ENCODE assay signal across 9 cellular contexts in the genomic region with DNA sequence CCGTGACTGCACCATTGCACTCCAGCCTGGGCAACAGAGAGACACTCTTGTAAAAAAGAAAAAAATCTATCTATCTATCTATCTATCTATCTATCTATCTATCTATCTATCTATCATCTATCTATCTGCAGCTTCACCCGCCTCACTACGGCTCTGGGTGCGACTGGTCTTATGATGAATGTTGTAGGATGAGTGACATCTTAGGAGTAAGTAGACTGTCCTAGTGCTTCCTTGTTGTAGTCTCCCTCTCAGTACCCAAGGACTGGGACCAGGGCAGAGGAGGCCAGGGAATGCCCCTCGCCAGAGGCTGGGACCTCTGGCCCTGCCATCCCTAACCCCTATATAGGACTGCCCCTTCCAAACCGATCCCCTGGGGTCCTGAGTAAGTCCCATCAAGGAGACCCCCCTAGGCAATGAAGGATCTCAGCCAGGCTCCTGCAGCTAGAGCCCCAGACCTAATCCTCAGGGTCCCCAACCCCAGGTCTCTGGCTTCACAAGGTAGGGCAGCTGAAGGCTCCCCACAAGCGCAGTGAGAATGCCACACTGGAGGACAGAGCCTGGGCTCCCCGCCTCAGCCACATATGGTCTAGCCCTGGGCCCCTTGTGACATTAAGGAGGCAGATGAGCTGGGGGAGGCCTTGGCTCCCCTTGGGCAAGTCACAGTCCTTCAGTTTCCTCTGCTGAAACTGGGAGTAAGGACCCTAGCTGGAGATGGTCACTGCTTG. TPM values are rescaled to one million over a fixed set of nuclear protein-coding genes. Genes with fewer than 3 reads are reported as not detected.
DNase-seq lines count a peak whose midpoint lies in the region; ATAC-seq, FAIRE-seq and TF ChIP-seq lines count a peak whose summit lies in the region.
"Had no signal": no experiment of that assay in that cellular context is flagged by ENCODE, and none has a peak within 500 bp of the region (broad histone marks: within the 10 kb centered on the region; RNA-seq: fewer than 3 reads in every experiment).

No MANE protein-coding gene starts in this region.

- H2BK12ac ChIP-seq in H1 (ENCODE audit: low read depth, low read length): 0 out of 2 replicates have a peak overlapping the region, but pooled peaks have one; percentile 29

- peaks cover 11 to 25% of the 10 kb centered on the region in 2 experiments for H3K79me2 ChIP-seq in H1 (ENCODE audit: control insufficient read depth in 1 of 2, insufficient read depth in 2 of 2, low read length in 2 of 2)

- TF ChIP-seq CTCF in Calu3 (IDR thresholded peaks at IDR 0.05; ENCODE audit: unreplicated experiment): no peak
- TF ChIP-seq CTCF in RWPE1 (conservative IDR thresholded peaks at IDR 0.05; ENCODE audit: low read depth): no peak
- TF ChIP-seq CTCF in H1 (IDR thresholded peaks at IDR 0.05; ENCODE audit: control extremely low read depth in 1 of 3, insufficient read depth in 1 of 3, low read depth in 1 of 3, low read length in 3 of 3): no peak
- TF ChIP-seq CTCF in progenitor cell of endocrine pancreas (IDR thresholded peaks at IDR 0.05; ENCODE audit: unreplicated experiment): no peak

- no peak for FAIRE-seq in H1 (lab: Jason Lieb, UNC)
- FAIRE-seq: bronchial epithelial cell had no signal

- CTCF ChIA-PET in Calu3 (lab: Charles Lee) (interaction anchor here (0.7 to 1.3 kb wide), 4 partner anchors 16 to 218 kb away, joined by 3 to 6 read pairs (median 4); no protein-coding TSS in a partner anchor), RWPE1 (lab: Yijun Ruan, JAX) (interaction anchor here (0.7 to 1.2 kb wide), 3 partner anchors 18 to 385 kb away, joined by 3 to 5 read pairs (median 3); no protein-coding TSS in a partner anchor), H1 (lab: Charles Lee; ENCODE audit: partially characterized antibody) (interaction anchor here (0.9 to 2.6 kb wide), 21 partner anchors 9 to 563 kb away, joined by 3 to 12 read pairs (median 4); no protein-coding TSS in a partner anchor)

- no peak overlapping the region for H4K5ac ChIP-seq in H1 (ENCODE audit: insufficient read length, low read depth, low read length)

- POLR2A ChIA-PET in RWPE1 (lab: Yijun Ruan, JAX; ENCODE audit: low non-redundant PET): no interaction called here
- POLR2A ChIA-PET in H1 (lab: Charles Lee; ENCODE audit: partially characterized antibody): interaction anchor here (0.7 to 3.9 kb wide), 11 partner anchors 8 to 195 kb away, joined by 3 to 20 read pairs (median 4); a partner anchor contains a TSS

- no peak overlapping the region for H3K4me3 ChIP-seq in H1 (ENCODE audit: extremely low read depth in 1 of 4, insufficient read depth in 2 of 4, low read depth in 3 of 4, low read length in 4 of 4)

- H3K4me3 Mint-ChIP-seq in Calu3 (ENCODE audit: low read depth, unreplicated experiment) (peak overlapping the region; percentile 82), progenitor cell of endocrine pancreas (ENCODE audit: low read depth) (peak overlapping the region; percentile 91)

- DNase-seq in Calu3: no peak
- no peak for DNase-seq in RWPE1 (ENCODE audit: low spot score)
- DNase-seq in H1 (ENCODE audit: low read depth in 1 of 2, low spot score in 2 of 2): no peak
- no peak for DNase-seq in progenitor cell of endocrine pancreas (ENCODE audit: low spot score, unreplicated experiment)
- DNase-seq in NAMALWA (ENCODE audit: low spot score): no peak
- DNase-seq in NCI-H2107 treated with DMSO at 0.1 percent for 48 hours (lab: John Stamatoyannopoulos, UW; ENCODE audit: unreplicated experiment): no peak

- TF ChIP-seq POLR2A in H1 (IDR thresholded peaks at IDR 0.05; ENCODE audit: control extremely low read depth in 1 of 2, low read depth in 2 of 2, low read length in 2 of 2): no peak

- H3K9me3 ChIP-seq in H1 (ENCODE audit: insufficient read depth in 2 of 2, low read depth in 1 of 2, low read length in 1 of 2): no peaks in the 10 kb centered on the region

- peaks cover 0 to 4% (median 3%) of the 10 kb centered on the region in 4 experiments; a peak in 5 of 7 replicates for H3K4me1 ChIP-seq in H1 (replicated peaks in 1 of 4; ENCODE audit: control insufficient read depth in 3 of 4, insufficient read depth in 4 of 4, low read length in 3 of 4)

- no peak overlapping the region for H3K4ac ChIP-seq in H1 (replicated peaks; ENCODE audit: insufficient read length, low read depth, low read length)

- H3K23ac ChIP-seq in H1 (ENCODE audit: insufficient read length): no peak overlapping the region

- H3K18ac ChIP-seq in H1 (ENCODE audit: extremely low read depth, low read length): no peak overlapping the region

- H3K27ac Mint-ChIP-seq in Calu3 (ENCODE audit: unreplicated experiment) (peak overlapping the region; percentile 72), progenitor cell of endocrine pancreas (peak overlapping the region; percentile 95)

- ATAC-seq in HG03095 (IDR thresholded peaks at IDR 0.05; ENCODE audit: unreplicated experiment) (no peak), GM18870 (IDR thresholded peaks at IDR 0.05; ENCODE audit: unreplicated experiment) (no peak)

- H3K9me3 Mint-ChIP-seq in Calu3 (ENCODE audit: low read depth, unreplicated experiment) (no peaks in the 10 kb centered on the region), progenitor cell of endocrine pancreas (ENCODE audit: low read depth) (no peaks in the 10 kb centered on the region)

- H2AK5ac ChIP-seq in H1 (ENCODE audit: low read depth, low read length): no peak overlapping the region

- peaks cover 3 to 6% of the 10 kb centered on the region in 2 experiments for H4K20me1 ChIP-seq in H1 (replicated peaks in 1 of 2; ENCODE audit: control insufficient read depth in 1 of 2, insufficient read depth in 2 of 2, low read length in 2 of 2)

- H2BK15ac ChIP-seq in H1 (ENCODE audit: low read length): peak overlapping the region; percentile 36; the same call in 1 of the 2 replicates

- peaks cover 10 to 20% (median 17%) of the 10 kb centered on the region in 4 experiments for H3K36me3 ChIP-seq in H1 (ENCODE audit: control insufficient read depth in 2 of 4, insufficient read depth in 4 of 4, low read length in 3 of 4)

- no peak for TF ChIP-seq RAD21 in H1 (IDR thresholded peaks at IDR 0.05 in 1 of 2, conservative IDR thresholded peaks at IDR 0.05 in 1 of 2; ENCODE audit: low read depth in 2 of 2, low read length in 2 of 2)

- no peak overlapping the region for H3K14ac ChIP-seq in H1 (ENCODE audit: insufficient read length)

- 85% methylated on average over 8 of the region's 8 CpGs; no CpG with 5 or more reads in 1 of the 2 experiments for WGBS in H1 (ENCODE audit: extremely low coverage in 1 of 2, insufficient coverage in 1 of 2, insufficient read length in 1 of 2, insufficient replicate concordance in 2 of 2, low coverage in 1 of 2, low lambda C conversion rate in 2 of 2, missing lambda C conversion rate in 1 of 2), 2 experiments

- H3K4me1 Mint-ChIP-seq in Calu3 (ENCODE audit: low read depth, unreplicated experiment) (no peaks in the 10 kb centered on the region), progenitor cell of endocrine pancreas (ENCODE audit: low read depth) (peaks cover 11% of the 10 kb centered on the region)

- H2BK20ac ChIP-seq in H1 (ENCODE audit: low read length): no peak overlapping the region

- peaks cover 5% of the 10 kb centered on the region; the same call in 1 of the 2 replicates for H3K79me1 ChIP-seq in H1 (ENCODE audit: low read depth, low read length)

- peaks cover 0 to 2% (median 0%) of the 10 kb centered on the region in 4 experiments; a peak in 2 of 7 replicates for H3K27me3 ChIP-seq in H1 (replicated peaks in 1 of 4; ENCODE audit: control insufficient read depth in 3 of 4, extremely low read depth in 1 of 4, insufficient read depth in 3 of 4, low read length in 3 of 4)

- H2BK120ac ChIP-seq in H1 (replicated peaks; ENCODE audit: low read depth, low read length): no peak overlapping the region

- H3K36me3 Mint-ChIP-seq in Calu3 (ENCODE audit: insufficient read depth, unreplicated experiment) (peaks cover 36% of the 10 kb centered on the region), progenitor cell of endocrine pancreas (ENCODE audit: insufficient read depth) (peaks cover 2% of the 10 kb centered on the region)

- intact Hi-C loops in Calu3 (cut with micrococcal nuclease; ENCODE audit: unreplicated experiment): no loop called here

- no peak overlapping the region for H3K9ac ChIP-seq in H1 (replicated peaks in 1 of 4; ENCODE audit: extremely low read depth in 1 of 4, low read depth in 3 of 4, low read length in 3 of 4)

- H2AFZ ChIP-seq in H1 (ENCODE audit: low read length): no peak overlapping the region

- no peak overlapping the region for H2BK5ac ChIP-seq in H1 (ENCODE audit: low read depth, low read length)

- TF ChIP-seq EP300 in H1 (IDR thresholded peaks at IDR 0.05; ENCODE audit: borderline replicate concordance in 1 of 2, low read depth in 2 of 2, low read length in 2 of 2): no peak

- no peak overlapping the region for H4K91ac ChIP-seq in H1 (replicated peaks; ENCODE audit: insufficient read length, low read length)

- BruUV-seq in Calu3 (replicated peaks; lab: Mats Ljungman, UMichigan): no TSS peak

- peak overlapping the region; percentile 25; the same call in 1 of the 2 replicates for H4K8ac ChIP-seq in H1 (ENCODE audit: extremely low read depth, insufficient read depth, low read length)

- H3K56ac ChIP-seq in H1 (replicated peaks; ENCODE audit: insufficient read length, low read depth, low read length): no peak overlapping the region

- peaks cover 7% of the 10 kb centered on the region; the same call in 1 of the 2 replicates for H3K23me2 ChIP-seq in H1 (ENCODE audit: low read depth, low read length)

- H3K27me3 Mint-ChIP-seq in Calu3 (ENCODE audit: unreplicated experiment) (peaks cover 38% of the 10 kb centered on the region), progenitor cell of endocrine pancreas (peaks cover 5% of the 10 kb centered on the region)

- H3K4me2 ChIP-seq in H1 (ENCODE audit: insufficient read depth in 1 of 2, low read depth in 2 of 2, low read length in 2 of 2): peak overlapping the region in 1 of 2 experiments; percentile 83; a peak in 1 of 4 replicates

- peak overlapping the region; percentile 65; the same call in 1 of the 2 replicates for H3K27ac ChIP-seq in RWPE1
- H3K27ac ChIP-seq in H1 (ENCODE audit: low read depth, low read length): no peak overlapping the region

RNA-seq across cellular contexts. Expression of a gene that starts 0.9 kb away (rescaled TPM):
- total RNA-seq in Calu3 (2022): 94.8 and 96.8 TPM in 2 replicates
- total RNA-seq in H1 (2021; fragmentation: NEBNext Ultra II Directional; extraction: Animal tissue kit (Norgen Biotek cat#: 25700)): 131 and 136 TPM in 2 replicates
- polyA plus RNA-seq in H1 (2011; rRNA removed): 115 and 124 TPM in 2 replicates
- polyA plus RNA-seq in H1 (2011; cell fraction: cytosol; rRNA removed): 155 TPM
- polyA plus RNA-seq in H1 (2011; cell fraction: nucleus; rRNA removed): 166 TPM
- 123 to 167 TPM (median 161 TPM) in 4 replicates for polyA plus RNA-seq in H1 (2012, experiment 1 of 2)
- polyA plus RNA-seq in H1 (2012, experiment 2 of 2): 77.7 TPM
- polyA plus RNA-seq in H1 (2013, experiment 1 of 2): 92.4 TPM
- polyA plus RNA-seq in H1 (2013, experiment 2 of 2): 92.3 TPM
- polyA minus RNA-seq in H1 (2011; rRNA and poly(A)+ RNA removed): 165 and 212 TPM in 2 replicates
- polyA minus RNA-seq in H1 (2011; cell fraction: cytosol; rRNA and poly(A)+ RNA removed): 100.0 TPM
- 119 TPM for polyA minus RNA-seq in H1 (2011; cell fraction: nucleus; rRNA and poly(A)+ RNA removed)
- 101 and 105 TPM in 2 replicates for total RNA-seq in progenitor cell of endocrine pancreas

RNA-seq across cellular contexts. Expression of a gene that starts 29.0 kb away (rescaled TPM):
- total RNA-seq in Calu3 (2022) (0.85 and 2.1 TPM in 2 replicates), progenitor cell of endocrine pancreas (31.8 and 45.8 TPM in 2 replicates)
- 0.35 TPM in 1 of 2 replicates, not detected in the other for total RNA-seq in H1 (2021; fragmentation: NEBNext Ultra II Directional; extraction: Animal tissue kit (Norgen Biotek cat#: 25700))
- 0.06 and 0.32 TPM in 2 replicates for polyA plus RNA-seq in H1 (2011; rRNA removed)
- polyA plus RNA-seq in H1 (2011; cell fraction: cytosol; rRNA removed): 0.13 TPM
- polyA plus RNA-seq in H1 (2011; cell fraction: nucleus; rRNA removed): 0.57 TPM
- polyA plus RNA-seq in H1 (2012, experiment 1 of 2): 0.23 to 0.87 TPM (median 0.50 TPM) in 3 of 4 replicates, not detected in the other
- not detected for polyA plus RNA-seq in H1 (2012, experiment 2 of 2)
- 0.14 TPM for polyA plus RNA-seq in H1 (2013, experiment 1 of 2)
- 0.26 TPM for polyA plus RNA-seq in H1 (2013, experiment 2 of 2)
- polyA minus RNA-seq in H1 (2011; rRNA and poly(A)+ RNA removed): 0.29 and 0.57 TPM in 2 replicates
- not detected for polyA minus RNA-seq in H1 (2011; cell fraction: cytosol; rRNA and poly(A)+ RNA removed)
- 1.00 TPM for polyA minus RNA-seq in H1 (2011; cell fraction: nucleus; rRNA and poly(A)+ RNA removed)
- total RNA-seq: bronchial epithelial cell had no signal

Comparison
In these comparisons a context has a peak if more than half of its experiments do, and no peak if none do; other contexts are left out.
1. RNA of a gene that starts 29.0 kb away (total RNA-seq): 31.8 to 45.8 TPM in progenitor cell of endocrine pancreas; 0.85 to 2.1 TPM in Calu3 and 0.35 TPM in H1; every median in the first group is over 10 times any median in the second.